8 cellular contexts compared by ENCODE assay signal in the genomic region with DNA sequence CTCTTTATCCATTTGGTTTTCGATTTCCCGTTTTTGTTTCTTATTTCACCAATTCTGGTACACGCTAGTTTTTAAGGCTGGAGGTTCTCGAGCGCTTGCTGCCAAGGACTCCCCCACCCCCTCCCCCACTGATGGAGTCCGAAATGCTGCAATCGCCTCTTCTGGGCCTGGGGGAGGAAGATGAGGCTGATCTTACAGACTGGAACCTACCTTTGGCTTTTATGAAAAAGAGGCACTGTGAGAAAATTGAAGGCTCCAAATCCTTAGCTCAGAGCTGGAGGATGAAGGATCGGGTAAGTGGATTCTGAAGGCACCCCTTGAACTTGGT. TPM values are rescaled to one million over a fixed set of nuclear protein-coding genes. Genes with fewer than 3 reads are reported as not detected.
DNase-seq lines count a peak whose midpoint lies in the region; ATAC-seq and TF ChIP-seq lines count a peak whose summit lies in the region.

No MANE protein-coding gene starts in this region.

- H3K4me3 Mint-ChIP-seq in naive thymus-derived CD8-positive, alpha-beta T cell, result peak overlapping the region; percentile 88 to 98 (median 94)

- peak overlapping the region; percentile 82 for H3K4me2 ChIP-seq in Loucy (ENCODE audit: low read depth, low read length, poor library complexity, severe bottlenecking)

- no peaks in the 10 kb centered on the region for H3K27me3 ChIP-seq in Loucy (ENCODE audit: insufficient read depth, low read length, poor library complexity, severe bottlenecking)
- H3K27me3 ChIP-seq in colonic mucosa, result no peaks in the 10 kb centered on the region

- H3K9ac ChIP-seq in Loucy (ENCODE audit: low read depth, low read length, poor library complexity, severe bottlenecking), result peak overlapping the region; percentile 93
- peak overlapping the region; percentile 86 to 93 for H3K9ac ChIP-seq in colonic mucosa (ENCODE audit: low read depth in 2 of 2, low read length in 2 of 2)

- H3K9me3 ChIP-seq in Loucy (ENCODE audit: insufficient read depth, low read depth, low read length) (no peaks in the 10 kb centered on the region), colonic mucosa (no peaks in the 10 kb centered on the region)

- peaks cover 0 to 10% (median 0%) of the 10 kb centered on the region in 3 donors for H3K36me3 Mint-ChIP-seq in naive thymus-derived CD8-positive, alpha-beta T cell

- H4K20me1 ChIP-seq in Loucy (ENCODE audit: insufficient read depth, low read length, poor library complexity, severe bottlenecking), result peaks cover 31% of the 10 kb centered on the region

- intact Hi-C loops in colonic mucosa (cut with DNase I), result no loop called here

- H3K27me3 Mint-ChIP-seq in naive thymus-derived CD8-positive, alpha-beta T cell, result peaks cover 0 to 14% (median 3%) of the 10 kb centered on the region in 5 donors

- TF ChIP-seq CTCF in C4-2B (conservative IDR thresholded peaks at IDR 0.05), result no peak
- TF ChIP-seq CTCF in Loucy (conservative IDR thresholded peaks at IDR 0.05; ENCODE audit: low read length), result no peak
- no peak for TF ChIP-seq CTCF in colonic mucosa (IDR thresholded peaks at IDR 0.05)

- H3K4me1 ChIP-seq in Loucy (ENCODE audit: insufficient read depth, low read length, poor library complexity, severe bottlenecking) (peaks cover 24% of the 10 kb centered on the region), colonic mucosa (peaks cover 13% of the 10 kb centered on the region)

- DNase-seq in colonic mucosa, result no peak
- no peak for DNase-seq in naive thymus-derived CD8-positive, alpha-beta T cell
- DNase-seq in glomerular visceral epithelial cell (ENCODE audit: extremely low spot score), result no peak
- DNase-seq in NOMO-1 (lab: John Stamatoyannopoulos, UW; ENCODE audit: unreplicated experiment in 2 of 2), result no peak

- no peak for ATAC-seq in naive thymus-derived CD8-positive, alpha-beta T cell
- ATAC-seq in HG02759 (IDR thresholded peaks at IDR 0.05; ENCODE audit: unreplicated experiment) (no peak), GM19452 (IDR thresholded peaks at IDR 0.05; ENCODE audit: unreplicated experiment) (no peak)

- H2AFZ ChIP-seq in Loucy (ENCODE audit: low read length), result no peak overlapping the region

- no peaks in the 10 kb centered on the region for H3F3A ChIP-seq in Loucy (ENCODE audit: low read depth)

- peak overlapping the region; percentile 91 for H3K27ac ChIP-seq in C4-2B
- no peak overlapping the region for H3K27ac ChIP-seq in colonic mucosa

- H3K4me1 Mint-ChIP-seq in naive thymus-derived CD8-positive, alpha-beta T cell, result peaks cover 18 to 43% (median 37%) of the 10 kb centered on the region in 4 donors

- H3K79me2 ChIP-seq in Loucy (ENCODE audit: insufficient read depth, low read length), result peaks cover 58% of the 10 kb centered on the region

- peaks cover 0 to 1% (median 0%) of the 10 kb centered on the region in 9 donors for H3K9me3 Mint-ChIP-seq in naive thymus-derived CD8-positive, alpha-beta T cell

- H3K4me3 ChIP-seq in Loucy (ENCODE audit: low read length, poor library complexity, severe bottlenecking) (peak overlapping the region; percentile 97), colonic mucosa (peak overlapping the region; percentile 98)

- peak overlapping the region in 9 of 10 donors; percentile 44 to 97 (median 78) for H3K27ac Mint-ChIP-seq in naive thymus-derived CD8-positive, alpha-beta T cell

- POLR2A ChIA-PET in naive thymus-derived CD8-positive, alpha-beta T cell (lab: Charles Lee), result interaction anchor here (1.2 to 3.3 kb wide), 2 partner anchors 91 to 157 kb away, joined by 6 to 16 read pairs; no protein-coding TSS in a partner anchor

- H3K9me2 ChIP-seq in Loucy (replicated peaks; ENCODE audit: low read depth, low read length), result no peaks in the 10 kb centered on the region

- no peaks in the 10 kb centered on the region for H3K36me3 ChIP-seq in Loucy (ENCODE audit: insufficient read depth, low read length)
- no peaks in the 10 kb centered on the region for H3K36me3 ChIP-seq in colonic mucosa

RNA-seq across cellular contexts. Expression of gene RPTOR, which starts 0.8 kb away (rescaled TPM):
- total RNA-seq in colonic mucosa, result 10 to 100 TPM; 21.2 to 39.6 TPM
- 10 to 100 TPM; 53.5 to 53.9 TPM for total RNA-seq in naive thymus-derived CD8-positive, alpha-beta T cell
- polyA plus RNA-seq in naive thymus-derived CD8-positive, alpha-beta T cell, result 10 to 100 TPM in 1 of 3 donors, 1 to 10 TPM in 2; 5.3 to 10.2 (median 5.5) TPM
